Comparison of ENCODE assay signal across 8 cellular contexts in genomic region chr7:50068850-50069551, GRCh38. TPM values are rescaled to one million over a fixed set of nuclear protein-coding genes. Genes with fewer than 3 reads are reported as not detected.
DNase-seq lines count a peak whose midpoint lies in the region; ATAC-seq and TF ChIP-seq lines count a peak whose summit lies in the region.

No MANE protein-coding gene starts in this region.

- no peak for TF ChIP-seq EP300 in ovary (IDR thresholded peaks at IDR 0.05)

- intact Hi-C loops in activated B cell treated with CpG ODN at 0.5 μM for 24 hours (cut with micrococcal nuclease) (loop anchor here (1.0 kb wide), 1 partner anchor 23 kb away; no protein-coding TSS in a partner anchor), ovary (cut with DNase I) (no loop called here)

- no peak for TF ChIP-seq POLR2A in ovary (IDR thresholded peaks at IDR 0.05)

- H3K9me3 ChIP-seq in HUES6 (ENCODE audit: control insufficient read depth, insufficient read depth, low read depth, low read length) (peaks cover 46% of the 10 kb centered on the region), ovary (peaks cover 0 to 6% of the 10 kb centered on the region in 2 donors)

- peaks cover 21% of the 10 kb centered on the region for H3K4me1 Mint-ChIP-seq in activated B cell treated with CpG ODN at 0.5 μM for 24 hours

- H3K36me3 ChIP-seq in HUES6 (ENCODE audit: control insufficient read depth, insufficient read depth, low read length) (no peaks in the 10 kb centered on the region), ovary (no peaks in the 10 kb centered on the region)

- ATAC-seq in GM21447 (IDR thresholded peaks at IDR 0.05; ENCODE audit: unreplicated experiment) (peak; percentile 48), activated B cell treated with CpG ODN at 0.5 μM for 24 hours (ENCODE audit: low read depth) (peak; percentile 62)

- 1 to 2% (median 1%) methylated on average over 6 of the region's 6 CpGs for WGBS in ovary, 3 donors

- POLR2A ChIA-PET in activated B cell treated with CpG ODN at 0.5 μM for 24 hours (lab: Charles Lee), result interaction anchor here (0.6 to 1.5 kb wide), 3 partner anchors 24 to 381 kb away, joined by 3 to 4 read pairs (median 4); partner anchors contain the start of genes FIGNL1 and ZPBP

- H3K27me3 Mint-ChIP-seq in activated B cell treated with CpG ODN at 0.5 μM for 24 hours, result peaks cover 5% of the 10 kb centered on the region

- peaks cover 9% of the 10 kb centered on the region for H3K36me3 Mint-ChIP-seq in activated B cell treated with CpG ODN at 0.5 μM for 24 hours (ENCODE audit: low read depth)

- peaks cover 14% of the 10 kb centered on the region for H3K9me3 Mint-ChIP-seq in activated B cell treated with CpG ODN at 0.5 μM for 24 hours

- CTCF ChIA-PET in activated B cell treated with CpG ODN at 0.5 μM for 24 hours (lab: Charles Lee), result interaction anchor here (1.1 to 1.8 kb wide), 2 partner anchors 24 to 1092 kb away, joined by 3 to 21 read pairs; partner anchors contain the start of gene ZPBP

- peak; percentile 18 for DNase-seq in EH (ENCODE audit: low read depth)
- no peak for DNase-seq in activated B cell treated with CpG ODN at 0.5 μM for 24 hours
- no peak for DNase-seq in foreskin fibroblast
- peak in 2 of 5 donors; percentile 31 to 37 for DNase-seq in ovary
- DNase-seq in NCI-H1694 treated with DMSO at 0.1 percent for 48 hours (lab: John Stamatoyannopoulos, UW), result no peak
- DNase-seq in KG1 (lab: John Stamatoyannopoulos, UW), result no peak

- peak overlapping the region; percentile 7 for H3K9ac ChIP-seq in HUES6 (ENCODE audit: low read length)

- H3K4me3 ChIP-seq in HUES6 (ENCODE audit: low read depth, low read length), result peak overlapping the region; percentile 33
- peak overlapping the region; percentile 46 to 66 for H3K4me3 ChIP-seq in foreskin fibroblast (ENCODE audit: low read depth in 1 of 2, low read length in 2 of 2)
- H3K4me3 ChIP-seq in ovary, result peak overlapping the region; percentile 37

- peak overlapping the region; percentile 81 for H3K4me3 Mint-ChIP-seq in activated B cell treated with CpG ODN at 0.5 μM for 24 hours

- no peak for TF ChIP-seq CTCF in activated B cell treated with CpG ODN at 0.5 μM for 24 hours (IDR thresholded peaks at IDR 0.05)
- TF ChIP-seq CTCF in foreskin fibroblast (IDR thresholded peaks at IDR 0.05; ENCODE audit: low read depth, low read length), result no peak
- TF ChIP-seq CTCF in ovary (IDR thresholded peaks at IDR 0.05), result no peak

- H3K4me1 ChIP-seq in HUES6 (ENCODE audit: control insufficient read depth, insufficient read depth, low read length), result peaks cover 17% of the 10 kb centered on the region
- peaks cover 11% of the 10 kb centered on the region for H3K4me1 ChIP-seq in ovary (ENCODE audit: insufficient read depth)

- no peaks in the 10 kb centered on the region for H3K27me3 ChIP-seq in HUES6 (ENCODE audit: control insufficient read depth, insufficient read depth, low read length)
- H3K27me3 ChIP-seq in ovary, result no peaks in the 10 kb centered on the region

- H3K27ac Mint-ChIP-seq in activated B cell treated with CpG ODN at 0.5 μM for 24 hours, result peak overlapping the region; percentile 91

- H3K27ac ChIP-seq in HUES6 (ENCODE audit: low read depth, low read length) (peak overlapping the region; percentile 47; the same call in 1 of the 2 replicates), ovary (peak overlapping the region in 1 of 2 donors; percentile 71)

RNA-seq across cellular contexts. Expression of gene ZPBP, which starts 24.0 kb away (rescaled TPM):
- total RNA-seq in activated B cell treated with CpG ODN at 0.5 μM for 24 hours (not detected in 2 replicates), ovary (1 to 10 TPM in 3 of 7 donors, under 1 TPM in 2, not detected in 2; 0.24 to 1.8 (median 1.1) TPM)
- under 1 TPM in 1 of 2 donors, not detected in 1; 0.30 TPM for polyA plus RNA-seq in ovary
